In the genomic region with DNA sequence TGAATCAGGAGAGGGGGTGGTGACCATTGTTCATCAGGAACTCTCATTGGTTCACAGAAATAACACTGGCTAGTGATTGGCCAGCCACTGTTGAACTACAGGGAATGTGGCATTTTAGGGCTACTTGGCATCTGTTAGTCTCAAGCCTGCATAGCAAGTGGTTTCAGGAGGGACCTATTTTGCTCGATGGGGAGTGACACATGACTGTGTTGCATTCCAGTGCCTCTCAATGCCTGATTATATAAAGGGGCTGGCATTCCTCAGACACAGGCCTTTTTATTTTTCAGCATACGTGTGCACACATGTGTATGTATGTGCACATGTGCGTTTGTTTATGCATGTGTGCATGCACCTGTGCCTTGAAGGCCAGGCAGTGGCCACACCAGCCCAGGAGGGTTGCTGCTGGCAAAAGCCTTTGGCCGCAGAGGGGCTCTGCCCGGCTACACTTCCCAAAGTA, we compare ENCODE assay signal across 9 cellular contexts. TPM values are rescaled to one million over a fixed set of nuclear protein-coding genes. Genes with fewer than 3 reads are reported as not detected.
A peak's percentile ranks its signal among the peaks of the same experiment; 100 is the strongest.
DNase-seq lines count a peak whose midpoint lies in the region; ATAC-seq, FAIRE-seq and TF ChIP-seq lines count a peak whose summit lies in the region.
"Had no signal": no experiment of that assay in that cellular context is flagged by ENCODE, and none has a peak within 500 bp of the region (broad histone marks: within the 10 kb centered on the region; RNA-seq: fewer than 3 reads in every experiment).

No MANE protein-coding gene starts in this region.

- H4K20me1 ChIP-seq in GM23248 (ENCODE audit: insufficient read depth): no peaks in the 10 kb centered on the region

- no peak for TF ChIP-seq POLR2A in A549 (IDR thresholded peaks at IDR 0.05; ENCODE audit: low read length)

- DNase-seq in A549 (ENCODE audit: low read depth in 1 of 2, low spot score in 1 of 2) (no peak), GM23248 (peak; percentile 47), inferior parietal cortex (ENCODE audit: extremely low spot score) (peak; percentile 15), T1000 (lab: John Stamatoyannopoulos, UW) (no peak), omental fat pad (ENCODE audit: low spot score) (no peak), NCI-H2081 treated with DMSO at 0.1 percent for 48 hours (lab: John Stamatoyannopoulos, UW) (no peak)
- DNase-seq in activated T-cell treated with anti-CD3 and anti-CD28 coated beads, Interleukin-2, amount 50 U/mL, for 72 hours: no peak

- H3K4me1 ChIP-seq in A549 (no peaks in the 10 kb centered on the region), GM23248 (ENCODE audit: insufficient read depth) (no peaks in the 10 kb centered on the region)

- H3K27ac ChIP-seq in A549 (no peak overlapping the region), GM23248 (no peak overlapping the region)

- H3K9me3 ChIP-seq in A549: no peaks in the 10 kb centered on the region
- no peaks in the 10 kb centered on the region for H3K9me3 ChIP-seq in GM23248 (ENCODE audit: low read depth)
- H3K9me3 ChIP-seq: Peyer's patch had no signal

- TF ChIP-seq RAD21 in A549 (conservative IDR thresholded peaks at IDR 0.05 in 1 of 2, IDR thresholded peaks at IDR 0.05 in 1 of 2): no peak

- no peak overlapping the region for H3K9ac ChIP-seq in GM23248

- H3K79me2 ChIP-seq in GM23248 (ENCODE audit: insufficient read depth): no peaks in the 10 kb centered on the region

- no peaks in the 10 kb centered on the region for H3K27me3 Mint-ChIP-seq in activated T-cell treated with anti-CD3 and anti-CD28 coated beads, Interleukin-2, amount 50 U/mL, for 72 hours (ENCODE audit: low read depth)

- no peak for FAIRE-seq in A549 (lab: Jason Lieb, UNC)

- 56% methylated on average over 5 of the region's 5 CpGs for WGBS in A549 (ENCODE audit: missing lambda C conversion rate)
- 62 to 64% methylated on average over 5 of the region's 5 CpGs for WGBS in GM23248 (ENCODE audit: low coverage in 1 of 2, low lambda C conversion rate in 2 of 2, missing lambda C conversion rate in 2 of 2), 2 experiments

- H3K4me3 Mint-ChIP-seq in activated T-cell treated with anti-CD3 and anti-CD28 coated beads, Interleukin-2, amount 50 U/mL, for 72 hours: peak overlapping the region; percentile 88 to 93

- no peak overlapping the region for H3K4me2 ChIP-seq in A549
- no peak overlapping the region for H3K4me2 ChIP-seq in GM23248 (ENCODE audit: unreplicated experiment)

- no peaks in the 10 kb centered on the region for H3K9me3 Mint-ChIP-seq in activated T-cell treated with anti-CD3 and anti-CD28 coated beads, Interleukin-2, amount 50 U/mL, for 72 hours

- peaks cover 91% of the 10 kb centered on the region for H3K4me1 Mint-ChIP-seq in activated T-cell treated with anti-CD3 and anti-CD28 coated beads, Interleukin-2, amount 50 U/mL, for 72 hours (ENCODE audit: low read depth)

- POLR2A ChIA-PET in A549 (lab: Yijun Ruan, JAX): no interaction called here

- in situ Hi-C loops in GM23248 (cut with MboI): no loop called here

- no peaks in the 10 kb centered on the region for H3K36me3 ChIP-seq in GM23248 (ENCODE audit: low read depth)
- H3K36me3 ChIP-seq: Peyer's patch had no signal

- no peaks in the 10 kb centered on the region for H3K27me3 ChIP-seq in GM23248 (replicated peaks; ENCODE audit: insufficient read depth)
- H3K27me3 ChIP-seq: Peyer's patch had no signal

- no peak overlapping the region for H2AFZ ChIP-seq in GM23248

- CTCF ChIA-PET in A549 (lab: Yijun Ruan, JAX): interaction anchor here (1.3 to 1.5 kb wide), 2 partner anchors 14 to 188 kb away, joined by 3 read pairs; no protein-coding TSS in a partner anchor

- TF ChIP-seq EP300 in A549 (IDR thresholded peaks at IDR 0.05): no peak

- peaks cover 5 to 15% of the 10 kb centered on the region in 2 donors for H3K36me3 Mint-ChIP-seq in activated T-cell treated with anti-CD3 and anti-CD28 coated beads, Interleukin-2, amount 50 U/mL, for 72 hours (ENCODE audit: insufficient read depth in 2 of 2)

- peak; percentile 55 to 58; a peak in 4 of 6 replicates for ATAC-seq in A549
- peak in 1 of 2 donors; percentile 34 for ATAC-seq in activated T-cell treated with anti-CD3 and anti-CD28 coated beads, Interleukin-2, amount 50 U/mL, for 72 hours (replicated peaks in 1 of 2)
- ATAC-seq in GM18520 (IDR thresholded peaks at IDR 0.05; ENCODE audit: unreplicated experiment): no peak
- ATAC-seq in omental fat pad (ENCODE audit: low FRiP score): no peak

- TF ChIP-seq CTCF in A549 (IDR thresholded peaks at IDR 0.05) (no peak), omental fat pad (IDR thresholded peaks at IDR 0.05) (no peak)

- H3K9me2 ChIP-seq in GM23248 (ENCODE audit: insufficient read depth): no peaks in the 10 kb centered on the region

- peak overlapping the region; percentile 95 for H3K27ac Mint-ChIP-seq in activated T-cell treated with anti-CD3 and anti-CD28 coated beads, Interleukin-2, amount 50 U/mL, for 72 hours

- H3K4me3 ChIP-seq in A549 (no peak overlapping the region), GM23248 (no peak overlapping the region)
- H3K4me3 ChIP-seq: Peyer's patch had no signal

- no peaks in the 10 kb centered on the region for H3F3A ChIP-seq in GM23248 (ENCODE audit: insufficient read depth)

TF ChIP-seq in A549, 52 proteins besides CTCF, POLR2A, EP300 and RAD21:
- TF ChIP-seq EHMT2 (IDR thresholded peaks at IDR 0.05; ENCODE audit: low read depth) (no peak), FOSL2 (IDR thresholded peaks at IDR 0.05) (no peak), FOSL2 (CRISPR knock-in tag; IDR thresholded peaks at IDR 0.05) (no peak), BCL3 (IDR thresholded peaks at IDR 0.05) (no peak), HOXB13 (CRISPR knock-in tag; IDR thresholded peaks at IDR 0.05; ENCODE audit: low read depth) (no peak), RFX5 (IDR thresholded peaks at IDR 0.05) (no peak), ZNF302 (CRISPR knock-in tag; IDR thresholded peaks at IDR 0.05) (no peak), FOSB (CRISPR knock-in tag; IDR thresholded peaks at IDR 0.05) (no peak), NR3C1 (IDR thresholded peaks at IDR 0.05) (no peak), CHD2 (IDR thresholded peaks at IDR 0.05; ENCODE audit: low read length, partially characterized antibody) (no peak), TFCP2L1 (CRISPR knock-in tag; IDR thresholded peaks at IDR 0.05) (no peak), CBX2 (IDR thresholded peaks at IDR 0.05; ENCODE audit: borderline replicate concordance, low read depth) (no peak), MAZ (IDR thresholded peaks at IDR 0.05; ENCODE audit: borderline replicate concordance, low read depth, low read length) (no peak)
- TF ChIP-seq, protein P1, sequence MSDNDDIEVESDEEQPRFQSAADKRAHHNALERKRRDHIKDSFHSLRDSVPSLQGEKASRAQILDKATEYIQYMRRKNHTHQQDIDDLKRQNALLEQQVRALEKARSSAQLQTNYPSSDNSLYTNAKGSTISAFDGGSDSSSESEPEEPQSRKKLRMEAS (IDR thresholded peaks at IDR 0.05): no peak
- TF ChIP-seq, protein P2, sequence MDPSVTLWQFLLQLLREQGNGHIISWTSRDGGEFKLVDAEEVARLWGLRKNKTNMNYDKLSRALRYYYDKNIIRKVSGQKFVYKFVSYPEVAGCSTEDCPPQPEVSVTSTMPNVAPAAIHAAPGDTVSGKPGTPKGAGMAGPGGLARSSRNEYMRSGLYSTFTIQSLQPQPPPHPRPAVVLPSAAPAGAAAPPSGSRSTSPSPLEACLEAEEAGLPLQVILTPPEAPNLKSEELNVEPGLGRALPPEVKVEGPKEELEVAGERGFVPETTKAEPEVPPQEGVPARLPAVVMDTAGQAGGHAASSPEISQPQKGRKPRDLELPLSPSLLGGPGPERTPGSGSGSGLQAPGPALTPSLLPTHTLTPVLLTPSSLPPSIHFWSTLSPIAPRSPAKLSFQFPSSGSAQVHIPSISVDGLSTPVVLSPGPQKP (IDR thresholded peaks at IDR 0.05; ENCODE audit: low read depth, low read length): no peak
- TF ChIP-seq, protein P3, sequence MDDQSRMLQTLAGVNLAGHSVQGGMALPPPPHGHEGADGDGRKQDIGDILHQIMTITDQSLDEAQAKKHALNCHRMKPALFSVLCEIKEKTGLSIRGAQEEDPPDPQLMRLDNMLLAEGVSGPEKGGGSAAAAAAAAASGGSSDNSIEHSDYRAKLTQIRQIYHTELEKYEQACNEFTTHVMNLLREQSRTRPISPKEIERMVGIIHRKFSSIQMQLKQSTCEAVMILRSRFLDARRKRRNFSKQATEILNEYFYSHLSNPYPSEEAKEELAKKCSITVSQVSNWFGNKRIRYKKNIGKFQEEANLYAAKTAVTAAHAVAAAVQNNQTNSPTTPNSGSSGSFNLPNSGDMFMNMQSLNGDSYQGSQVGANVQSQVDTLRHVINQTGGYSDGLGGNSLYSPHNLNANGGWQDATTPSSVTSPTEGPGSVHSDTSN (IDR thresholded peaks at IDR 0.05): no peak

RNA-seq across cellular contexts. Expression of gene FGD3, which starts 23.2 kb away (rescaled TPM):
- polyA plus RNA-seq in A549 (2011; rRNA removed) (0.23 and 0.26 TPM in 2 replicates), A549 (2017; fragmentation: RNase III; extraction: RNeasy Plus Mini Kit Qiagen cat#74134 plus additional on column Dnase treatment) (0.18 to 0.26 TPM (median 0.24 TPM) in 3 replicates), GM23248 (2016; fragmentation: Nextera tagmentation; extraction: Ambion mirVana) (not detected in 2 replicates)
- polyA plus RNA-seq in A549 (2012; cell fraction: cytosol; rRNA removed): 0.32 and 0.33 TPM in 2 replicates
- 0.29 and 0.43 TPM in 2 replicates for polyA plus RNA-seq in A549 (2012; cell fraction: nucleus; rRNA removed)
- 0.25 and 0.44 TPM in 2 replicates for polyA minus RNA-seq in A549 (2011; rRNA and poly(A)+ RNA removed)
- total RNA-seq in GM23248 (2014; rRNA removed; shearing (Covaris generic)): not detected in 2 replicates
- 10 to 100 TPM; 66.2 to 72.9 TPM for total RNA-seq in activated T-cell treated with anti-CD3 and anti-CD28 coated beads, Interleukin-2, amount 50 U/mL, for 72 hours
- total RNA-seq in omental fat pad: 10 to 100 TPM in 2 of 4 donors, 1 to 10 TPM in 2; 5.4 to 26.5 (median 8.9) TPM

Comparison
In these comparisons a context has a peak if more than half of its experiments do, and no peak if none do; other contexts are left out.
1. ATAC-seq: peak in A549 (2 of 2); none in GM18520 (single experiment) and omental fat pad (single experiment).
2. DNase-seq: peak in GM23248 (single experiment) and inferior parietal cortex (single experiment); none in A549 (0 of 2), activated T-cell treated with anti-CD3 and anti-CD28 coated beads, Interleukin-2, amount 50 U/mL, for 72 hours (0 of 2), T1000 (single experiment), omental fat pad (single experiment) and NCI-H2081 treated with DMSO at 0.1 percent for 48 hours (single experiment).